ENCODE assay signal across 1 cellular context in the genomic region with DNA sequence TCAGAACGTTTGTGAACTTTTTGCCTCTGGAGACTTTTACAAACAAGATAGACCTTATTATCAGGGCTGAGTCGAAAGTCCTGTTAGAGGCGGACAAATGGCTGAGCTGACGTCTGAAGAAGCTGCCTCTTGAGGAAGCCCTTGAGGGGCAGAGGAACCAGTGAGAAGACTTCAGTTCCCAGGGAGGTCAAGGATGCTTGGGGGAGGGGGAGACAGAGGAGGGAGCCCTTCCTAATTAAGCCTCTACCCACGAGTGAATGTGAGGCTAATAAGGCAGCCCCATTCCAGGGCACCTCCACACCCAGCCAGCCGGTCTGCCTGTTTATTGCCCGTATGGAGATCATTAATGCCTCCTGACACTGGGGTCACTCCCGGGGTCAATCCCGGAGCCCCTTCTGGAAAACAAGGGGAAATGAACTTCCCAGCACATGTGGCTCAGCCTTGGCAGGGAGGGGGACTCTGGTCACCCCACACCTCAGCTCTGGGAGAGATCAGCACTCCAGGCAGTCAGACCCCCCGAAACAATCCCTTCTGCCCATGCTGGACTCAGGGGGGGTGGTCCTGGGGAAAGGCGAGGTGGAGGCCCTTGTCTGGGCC.
TF ChIP-seq lines count a peak whose summit lies in the region.

No MANE protein-coding gene starts in this region.

TF ChIP-seq in GM23338, 12 proteins besides CTCF, POLR2A, EP300 and RAD21 (continued from another document):
- TF ChIP-seq ZNF462 (CRISPR knock-in tag; IDR thresholded peaks at IDR 0.05) (no peak), EZH2 (IDR thresholded peaks at IDR 0.05; ENCODE audit: low read depth, unreplicated experiment) (no peak), POLR2AphosphoS5 (IDR thresholded peaks at IDR 0.05; ENCODE audit: low read depth) (no peak), NANOG (IDR thresholded peaks at IDR 0.05; ENCODE audit: borderline replicate concordance) (no peak), ETS1 (IDR thresholded peaks at IDR 0.05) (no peak), EZH2phosphoT487 (IDR thresholded peaks at IDR 0.05; ENCODE audit: unreplicated experiment) (no peak), ZNF114 (CRISPR knock-in tag; IDR thresholded peaks at IDR 0.05) (no peak)
